In the genomic region with DNA sequence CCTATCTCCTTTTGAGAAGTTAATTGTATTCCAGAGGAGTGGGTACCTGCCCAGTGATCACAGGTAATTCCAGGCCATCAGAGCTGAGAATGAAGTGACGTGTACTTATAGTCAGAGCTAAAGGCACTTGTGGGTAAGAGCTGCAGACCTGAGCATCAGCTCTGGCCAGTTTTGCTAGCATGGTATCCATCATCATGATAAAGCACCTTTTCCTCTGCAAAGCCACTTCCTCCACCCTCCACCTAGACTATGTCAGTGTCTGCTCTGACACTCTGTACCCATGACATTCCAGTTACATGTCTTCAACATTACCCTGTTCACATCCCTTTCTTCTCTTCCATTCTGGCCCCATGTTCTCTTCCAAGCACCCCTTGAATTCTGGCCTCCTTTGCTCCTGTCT, we compare ENCODE assay signal across 27 cellular contexts.
"Had no signal": no experiment of that assay in that cellular context is flagged by ENCODE, and none has a peak within 500 bp of the region (broad histone marks: within the 10 kb centered on the region; RNA-seq: fewer than 3 reads in every experiment).

No MANE protein-coding gene starts in this region.

- DNase-seq: activated CD4-positive, alpha-beta T cell treated with anti-CD3 and anti-CD28 coated beads for 4 hours; activated CD4-positive, alpha-beta T cell treated with anti-CD3 and anti-CD28 coated beads, Interleukin-2, amount 50 U/mL, for 4 hours; activated gamma-delta T cell treated with Interleukin-2 at 50 U/mL for 16 hours; activated naive CD4-positive, alpha-beta T cell treated with anti-CD3 and anti-CD28 coated beads, Interleukin-2, amount 50 U/mL, for 16 hours; activated T-cell treated with anti-CD3 and anti-CD28 coated beads, Interleukin-2, amount 50 U/mL, for 4 hours; amygdala; central memory CD4-positive, alpha-beta T cell; effector CD4-positive, alpha-beta T cell; esophagus squamous epithelium; foreskin melanocyte; left lung; lower lobe of right lung; mesenchymal stem cell; mucosa of descending colon; ovary; retina; stimulated activated CD4-positive, alpha-beta T cell treated with anti-CD3 and anti-CD28 coated beads, Interleukin-1b, Interleukin-23, amount 100 ng/mL, for 48 hours; stimulated activated naive CD4-positive, alpha-beta T cell; T-helper 1 cell had no signal

- H3K27me3 ChIP-seq: ovary had no signal

- H3K27ac Mint-ChIP-seq: activated T-helper 17 cell treated with anti-CD3 and anti-CD28 coated beads, Interleukin-2, amount 50 U/mL, for 72 hours; dendritic cell treated with granulocyte-macrophage colony-stimulating factor and Interleukin-4, amounts not matched to agents 40 ng/mL and 50 ng/mL, for 4 days; nephron; T-helper 2 cell treated with Interferon-gamma antibody and Interleukin-4, amounts not matched to agents 5 μg/mL and 100 μg/mL, for 36 hours had no signal

- H3K4me3 ChIP-seq: esophagus squamous epithelium, left lung, lower lobe of right lung, mucosa of descending colon, ovary, prostate gland, smooth muscle cell, suprapubic skin, tibial artery had no signal

- H3K36me3 ChIP-seq: esophagus squamous epithelium, left lung, lower lobe of right lung, ovary, prostate gland, suprapubic skin, tibial artery had no signal

- H3K9me3 Mint-ChIP-seq: activated T-cell treated with anti-CD3 and anti-CD28 coated beads, Interleukin-2, amount 50 U/mL, for 4 hours; activated T-helper 17 cell treated with anti-CD3 and anti-CD28 coated beads, Interleukin-2, amount 50 U/mL, for 72 hours; dendritic cell treated with granulocyte-macrophage colony-stimulating factor and Interleukin-4, amounts not matched to agents 40 ng/mL and 50 ng/mL, for 4 days; nephron; T-helper 2 cell treated with Interferon-gamma antibody and Interleukin-4, amounts not matched to agents 5 μg/mL and 100 μg/mL, for 36 hours had no signal

- H3K4me1 Mint-ChIP-seq: activated T-helper 17 cell treated with anti-CD3 and anti-CD28 coated beads, Interleukin-2, amount 50 U/mL, for 72 hours; nephron had no signal

- H3K4me3 Mint-ChIP-seq: activated T-cell treated with anti-CD3 and anti-CD28 coated beads, Interleukin-2, amount 50 U/mL, for 4 hours; activated T-helper 17 cell treated with anti-CD3 and anti-CD28 coated beads, Interleukin-2, amount 50 U/mL, for 72 hours; dendritic cell treated with granulocyte-macrophage colony-stimulating factor and Interleukin-4, amounts not matched to agents 40 ng/mL and 50 ng/mL, for 4 days; nephron; T-helper 2 cell treated with Interferon-gamma antibody and Interleukin-4, amounts not matched to agents 5 μg/mL and 100 μg/mL, for 36 hours had no signal
